Comparison of ENCODE assay signal across 8 cellular contexts in the genomic region with DNA sequence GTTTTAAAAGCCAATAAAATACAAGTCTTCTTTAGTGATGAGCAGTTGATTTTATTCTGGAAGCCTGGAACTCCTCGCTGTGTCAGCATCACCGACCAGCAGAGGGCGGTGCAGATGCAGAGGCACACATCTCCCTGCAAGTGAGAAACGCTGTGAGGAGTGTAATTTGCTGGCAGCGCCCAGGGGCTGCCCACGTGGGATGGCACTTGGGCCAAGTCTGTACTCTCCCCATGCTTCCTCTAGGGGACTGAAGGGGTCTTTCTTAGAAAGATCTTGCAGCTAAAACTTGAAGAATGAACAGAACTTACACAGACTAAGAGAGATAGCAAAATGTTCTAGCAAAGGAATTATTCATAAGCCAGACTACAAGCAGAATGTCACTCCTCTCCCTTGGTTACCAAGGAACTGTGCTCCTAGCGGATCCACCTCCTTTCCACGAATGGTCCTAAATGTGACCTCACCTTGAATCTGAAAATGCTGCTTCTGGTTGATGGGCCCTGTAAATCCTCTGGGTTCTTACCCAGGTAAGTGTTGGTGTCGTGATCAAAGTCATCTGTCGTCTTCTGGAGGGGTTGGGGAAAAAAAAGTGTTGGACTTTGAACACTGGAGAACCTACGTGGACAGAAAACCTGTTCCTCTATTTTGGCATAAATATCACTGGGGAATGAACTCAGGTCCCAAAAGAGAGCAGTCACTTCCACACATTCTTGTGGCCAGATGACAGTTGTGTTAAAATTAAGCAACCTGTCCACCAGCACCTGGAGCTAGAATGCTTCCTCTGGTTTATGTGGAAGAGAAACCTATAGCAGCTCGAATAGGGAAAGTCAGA. TPM values are rescaled to one million over a fixed set of nuclear protein-coding genes. Genes with fewer than 3 reads are reported as not detected.
DNase-seq lines count a peak whose midpoint lies in the region; ATAC-seq lines count a peak whose summit lies in the region.

No MANE protein-coding gene starts in this region.

- DNase-seq in AG20443 (ENCODE audit: low spot score): peak; percentile 93
- peak; percentile 57 for DNase-seq in NCI-H2196 treated with DMSO at 0.1 percent for 48 hours (lab: John Stamatoyannopoulos, UW; ENCODE audit: unreplicated experiment)
- peak; percentile 66 for DNase-seq in activated CD4-positive, alpha-beta T cell treated with anti-CD3 and anti-CD28 coated beads for 1 hour
- DNase-seq in cerebellum (ENCODE audit: low spot score): peak; percentile 56
- peak; percentile 85 for DNase-seq in left lobe of liver (ENCODE audit: low spot score)
- DNase-seq in stimulated activated CD4-positive, alpha-beta T cell treated with anti-CD3 and anti-CD28 coated beads, Interleukin-4, amount 100 ng/mL, for 4 hours: peak; percentile 68 to 77

- ATAC-seq in GM18867 (IDR thresholded peaks at IDR 0.05; ENCODE audit: unreplicated experiment) (peak; percentile 96), HG03066 (IDR thresholded peaks at IDR 0.05; ENCODE audit: low read depth, unreplicated experiment) (peak; percentile 70), left lobe of liver (peak; percentile 99)

RNA-seq across cellular contexts. Expression of gene CNTF, which starts 31.8 kb away (rescaled TPM):
- total RNA-seq in cerebellum (3.7 TPM), left lobe of liver (0.50 TPM)

Comparison
In these comparisons a context has a peak if more than half of its experiments do, and no peak if none do; other contexts are left out.
1. Peak in every context shown above with its lines: DNase-seq and ATAC-seq.